In the genomic region with DNA sequence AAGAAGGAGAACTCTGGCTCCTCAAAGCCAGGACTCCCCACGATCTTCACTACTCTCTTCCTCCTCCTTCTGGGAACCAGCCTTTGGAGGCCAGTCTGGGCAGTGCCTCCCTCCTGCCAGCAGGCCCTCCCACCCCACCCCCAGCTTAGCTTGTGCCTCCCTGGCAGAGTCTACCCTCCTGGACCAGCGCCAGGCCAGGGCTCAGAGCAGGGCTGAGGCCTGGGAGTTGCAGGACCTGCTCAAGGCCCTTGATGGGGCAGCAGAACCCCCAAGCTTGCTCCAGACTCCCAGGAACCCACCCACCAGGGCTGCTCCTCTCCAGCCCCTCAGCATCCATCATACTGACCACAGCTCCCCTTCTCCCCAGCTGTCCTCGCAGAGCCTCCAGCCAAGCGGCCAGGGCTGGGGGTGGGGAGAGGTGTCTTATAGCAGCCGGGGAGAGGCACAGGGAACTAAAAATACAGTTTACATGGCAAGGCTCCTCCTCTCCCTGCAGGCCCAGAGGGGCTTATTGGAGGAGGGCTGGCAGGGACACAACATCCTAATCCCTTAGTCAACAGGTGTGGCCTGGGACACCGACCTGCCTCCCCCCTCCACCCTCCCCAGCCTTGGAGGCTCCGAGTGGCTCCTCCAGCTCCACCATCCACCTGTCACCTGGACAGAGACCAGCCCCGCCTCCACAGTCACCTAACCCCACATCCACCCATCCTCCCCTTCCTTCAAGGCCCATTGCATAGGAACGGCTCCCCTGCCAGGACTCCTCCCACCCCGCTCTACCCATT, we compare ENCODE assay signal across 9 cellular contexts. TPM values are rescaled to one million over a fixed set of nuclear protein-coding genes. Genes with fewer than 3 reads are reported as not detected.
DNase-seq lines count a peak whose midpoint lies in the region; TF ChIP-seq lines count a peak whose summit lies in the region.
"Had no signal": no experiment of that assay in that cellular context is flagged by ENCODE, and none has a peak within 500 bp of the region (broad histone marks: within the 10 kb centered on the region; RNA-seq: fewer than 3 reads in every experiment).

No MANE protein-coding gene starts in this region.

- in situ Hi-C loops in HAP-1 (cut with MboI; ENCODE audit: low sequenced_read_pairs): loop anchor here (5.0 kb wide), 1 partner anchor 500 kb away; no protein-coding TSS in a partner anchor

- H3K4me1 ChIP-seq in A673 (ENCODE audit: insufficient read depth, low read length, poor library complexity, severe bottlenecking) (peaks cover 14% of the 10 kb centered on the region), adipocyte (ENCODE audit: control insufficient read depth, insufficient read depth, low read length) (peaks cover 20% of the 10 kb centered on the region), mesendoderm (ENCODE audit: control insufficient read depth, low read depth, low read length) (no peaks in the 10 kb centered on the region), HAP-1 (peaks cover under 1% of the 10 kb centered on the region; the same call in 1 of the 2 replicates)

- no peak overlapping the region for H3K56ac ChIP-seq in mesendoderm (ENCODE audit: low read length)

- TF ChIP-seq CTCF in A673 (conservative IDR thresholded peaks at IDR 0.05; ENCODE audit: low read depth, low read length): no peak

- H3K79me1 ChIP-seq in mesendoderm (ENCODE audit: low read length): no peaks in the 10 kb centered on the region

- no peak overlapping the region for H2BK15ac ChIP-seq in mesendoderm (replicated peaks; ENCODE audit: low read depth)

- no peaks in the 10 kb centered on the region for H3K27me3 ChIP-seq in A673 (replicated peaks; ENCODE audit: insufficient read depth, low read depth, low read length, poor library complexity)
- H3K27me3 ChIP-seq in adipocyte (replicated peaks; ENCODE audit: control insufficient read depth, insufficient read depth, low read length): no peaks in the 10 kb centered on the region
- no peaks in the 10 kb centered on the region for H3K27me3 ChIP-seq in mesendoderm (ENCODE audit: insufficient read depth, low read length, poor library complexity)
- 0 out of 2 replicates have a peak, but pooled peaks cover 3% of the 10 kb centered on the region for H3K27me3 ChIP-seq in HAP-1 (ENCODE audit: low read depth)
- H3K27me3 ChIP-seq: BLaER1 had no signal

- H2AK5ac ChIP-seq in mesendoderm (ENCODE audit: low read length): no peak overlapping the region

- H3K9ac ChIP-seq in adipocyte (ENCODE audit: low read length) (peak overlapping the region; percentile 14), mesendoderm (ENCODE audit: low read length) (no peak overlapping the region)
- H3K9ac ChIP-seq: BLaER1 had no signal

- H4K8ac ChIP-seq in mesendoderm (ENCODE audit: low read depth, low read length): no peak overlapping the region

- H4K5ac ChIP-seq in mesendoderm (ENCODE audit: low read length): no peak overlapping the region

- no TSS peak for BruUV-seq in A673 (replicated peaks; lab: Mats Ljungman, UMichigan)

- no peak overlapping the region for H3K18ac ChIP-seq in mesendoderm (ENCODE audit: low read length)

- H3K79me2 ChIP-seq in mesendoderm (ENCODE audit: control insufficient read depth, insufficient read depth, low read length): no peaks in the 10 kb centered on the region

- H3K4ac ChIP-seq in mesendoderm (ENCODE audit: low read depth, low read length): no peak overlapping the region

- H2BK5ac ChIP-seq in mesendoderm (ENCODE audit: low read length): no peak overlapping the region

- H3K4me3 ChIP-seq in A673 (ENCODE audit: low read depth, low read length, poor library complexity, severe bottlenecking): no peak overlapping the region
- no peak overlapping the region for H3K4me3 ChIP-seq in adipocyte (ENCODE audit: low read length)
- no peak overlapping the region for H3K4me3 ChIP-seq in mesendoderm (ENCODE audit: low read length)
- H3K4me3 ChIP-seq in HAP-1: no peak overlapping the region
- H3K4me3 ChIP-seq: BLaER1 had no signal

- no CpG with 5 or more reads among the region's 10 CpGs for WGBS in mesendoderm (ENCODE audit: extremely low coverage, insufficient coverage, low lambda C conversion rate)

- intact Hi-C loops in A673 (cut with micrococcal nuclease; ENCODE audit: unreplicated experiment): loop anchor here (2.0 kb wide), 2 partner anchors 192 to 272 kb away; no protein-coding TSS in a partner anchor

- no peak overlapping the region for H2BK120ac ChIP-seq in mesendoderm (ENCODE audit: low read depth, low read length)

- no peak overlapping the region for H3K27ac ChIP-seq in A673 (ENCODE audit: low read depth, low read length, poor library complexity, severe bottlenecking)
- no peak overlapping the region for H3K27ac ChIP-seq in mesendoderm (ENCODE audit: low read depth, low read length)
- H3K27ac ChIP-seq: BLaER1 had no signal

- no peak overlapping the region for H3K4me2 ChIP-seq in mesendoderm (ENCODE audit: low read length)

- H3K23ac ChIP-seq in mesendoderm (ENCODE audit: low read length): no peak overlapping the region

- H3K36me3 ChIP-seq in A673 (ENCODE audit: insufficient read depth, low read length, poor library complexity, severe bottlenecking) (no peaks in the 10 kb centered on the region), adipocyte (ENCODE audit: control insufficient read depth, insufficient read depth, low read length, severe bottlenecking) (no peaks in the 10 kb centered on the region), mesendoderm (ENCODE audit: control insufficient read depth, insufficient read depth, low read length) (no peaks in the 10 kb centered on the region), HAP-1 (replicated peaks) (no peaks in the 10 kb centered on the region)
- H3K36me3 ChIP-seq: BLaER1 had no signal

- CTCF ChIA-PET in A673 (lab: Charles Lee): interaction anchor here (0.6 kb wide), 1 partner anchor 490 kb away, joined by 3 read pairs; no protein-coding TSS in a partner anchor

- peak; percentile 14 for DNase-seq in A673 (ENCODE audit: low spot score)
- peak; percentile 84 for DNase-seq in NCI-H1105 (lab: John Stamatoyannopoulos, UW)
- DNase-seq in adipocyte (ENCODE audit: low read depth): no peak
- DNase-seq in mesendoderm: peak; percentile 58
- DNase-seq in stimulated activated CD4-positive, alpha-beta T cell treated with anti-CD3 and anti-CD28 coated beads, Interleukin-15, amount 100 ng/mL, for 24 hours: no peak
- no peak for DNase-seq in HAP-1 (ENCODE audit: low spot score in 2 of 2)
- DNase-seq in glomerular visceral epithelial cell (ENCODE audit: extremely low spot score): no peak
- DNase-seq in putamen (ENCODE audit: low spot score): no peak

- POLR2A ChIA-PET in A673 (lab: Charles Lee; ENCODE audit: low non-redundant PET): no interaction called here

- H3K9me3 ChIP-seq in A673 (ENCODE audit: low read depth, low read length, poor library complexity, severe bottlenecking) (no peaks in the 10 kb centered on the region), adipocyte (ENCODE audit: control insufficient read depth, low read length) (no peaks in the 10 kb centered on the region), HAP-1 (no peaks in the 10 kb centered on the region)
- H3K9me3 ChIP-seq: BLaER1 had no signal

RNA-seq across cellular contexts. Expression of a gene that starts 5.2 kb away (rescaled TPM):
- total RNA-seq in A673 (2021): 0.30 and 0.46 TPM in 2 replicates
- 0.04 TPM for polyA plus RNA-seq in mesendoderm (2013, experiment 1 of 2)
- 0.04 TPM for polyA plus RNA-seq in mesendoderm (2013, experiment 2 of 2)

RNA-seq across cellular contexts. Expression of a gene that starts 25.9 kb away (rescaled TPM):
- 6.3 and 7.0 TPM in 2 replicates for total RNA-seq in A673 (2021)
- 0.11 TPM for polyA plus RNA-seq in mesendoderm (2013, experiment 1 of 2)
- 0.11 TPM for polyA plus RNA-seq in mesendoderm (2013, experiment 2 of 2)

Comparison
In these comparisons a context has a peak if more than half of its experiments do, and no peak if none do; other contexts are left out.
1. DNase-seq: peak in A673 (single experiment), NCI-H1105 (single experiment) and mesendoderm (single experiment); none in adipocyte (single experiment), stimulated activated CD4-positive, alpha-beta T cell treated with anti-CD3 and anti-CD28 coated beads, Interleukin-15, amount 100 ng/mL, for 24 hours (single experiment), HAP-1 (0 of 2), glomerular visceral epithelial cell (single experiment) and putamen (single experiment).